In genomic region chr15:31148622-31149505, GRCh38 we compare ENCODE assay signal across 14 cellular contexts. TPM values are rescaled to one million over a fixed set of nuclear protein-coding genes. Genes with fewer than 3 reads are reported as not detected.
"Had no signal": no experiment of that assay in that cellular context is flagged by ENCODE, and none has a peak within 500 bp of the region (broad histone marks: within the 10 kb centered on the region; RNA-seq: fewer than 3 reads in every experiment).

No MANE protein-coding gene starts in this region.

- H3K4me3 Mint-ChIP-seq: memory B cell; natural killer cell treated with Interleukin-12 subunit alpha and Interleukin-12 subunit beta and Interleukin-15 and Interleukin-18, amount 100 ng/mL, for 72 hours had no signal

- H3K27me3 ChIP-seq: ascending aorta, dorsolateral prefrontal cortex, ovary, right atrium auricular region, tibial nerve had no signal

- H3K36me3 ChIP-seq: ascending aorta, esophagus muscularis mucosa, left ventricle myocardium inferior, ovary, right atrium auricular region, tibial nerve had no signal

- H3K27ac ChIP-seq: ascending aorta, dorsolateral prefrontal cortex, esophagus muscularis mucosa, left ventricle myocardium inferior, ovary, right atrium auricular region, tibial nerve had no signal

- H3K4me1 Mint-ChIP-seq: memory B cell had no signal

- H3K4me3 ChIP-seq: ascending aorta, dorsolateral prefrontal cortex, esophagus muscularis mucosa, left ventricle myocardium inferior, ovary, right atrium auricular region, tibial nerve had no signal

- H3K9me3 Mint-ChIP-seq: memory B cell; natural killer cell treated with Interleukin-12 subunit alpha and Interleukin-12 subunit beta and Interleukin-15 and Interleukin-18, amount 100 ng/mL, for 72 hours had no signal

- H3K4me1 ChIP-seq: ascending aorta, esophagus muscularis mucosa, left ventricle myocardium inferior, right atrium auricular region, tibial nerve had no signal

- DNase-seq: activated CD4-positive, alpha-beta T cell treated with anti-CD3 and anti-CD28 coated beads, Interleukin-2, amount 50 U/mL, for 48 hours; activated T-cell treated with anti-CD3 and anti-CD28 coated beads, Interleukin-2, amount 50 U/mL, for 48 hours; left ventricle myocardium inferior; ovary; small intestine; T-helper 2 cell had no signal

- H3K27ac Mint-ChIP-seq: memory B cell had no signal

- H3K9me3 ChIP-seq: ascending aorta, esophagus muscularis mucosa, left ventricle myocardium inferior, ovary, right atrium auricular region, tibial nerve had no signal

- ATAC-seq: activated CD4-positive, CD25-positive, alpha-beta regulatory T cell treated with anti-CD3 and anti-CD28 coated beads, Interleukin-2, amount 50 U/mL, for 24 hours; natural killer cell treated with Interleukin-12 subunit alpha and Interleukin-12 subunit beta and Interleukin-15 and Interleukin-18, amount 100 ng/mL, for 72 hours had no signal

- H3K36me3 Mint-ChIP-seq: memory B cell; natural killer cell treated with Interleukin-12 subunit alpha and Interleukin-12 subunit beta and Interleukin-15 and Interleukin-18, amount 100 ng/mL, for 72 hours had no signal

RNA-seq across cellular contexts. Expression of gene TRPM1, which starts 47.3 kb away (rescaled TPM):
- total RNA-seq: ascending aorta; esophagus muscularis mucosa; left ventricle myocardium inferior; natural killer cell treated with Interleukin-12 subunit alpha and Interleukin-12 subunit beta and Interleukin-15 and Interleukin-18, amount 100 ng/mL, for 72 hours; ovary; right atrium auricular region; tibial nerve had no signal
